In the genomic region with DNA sequence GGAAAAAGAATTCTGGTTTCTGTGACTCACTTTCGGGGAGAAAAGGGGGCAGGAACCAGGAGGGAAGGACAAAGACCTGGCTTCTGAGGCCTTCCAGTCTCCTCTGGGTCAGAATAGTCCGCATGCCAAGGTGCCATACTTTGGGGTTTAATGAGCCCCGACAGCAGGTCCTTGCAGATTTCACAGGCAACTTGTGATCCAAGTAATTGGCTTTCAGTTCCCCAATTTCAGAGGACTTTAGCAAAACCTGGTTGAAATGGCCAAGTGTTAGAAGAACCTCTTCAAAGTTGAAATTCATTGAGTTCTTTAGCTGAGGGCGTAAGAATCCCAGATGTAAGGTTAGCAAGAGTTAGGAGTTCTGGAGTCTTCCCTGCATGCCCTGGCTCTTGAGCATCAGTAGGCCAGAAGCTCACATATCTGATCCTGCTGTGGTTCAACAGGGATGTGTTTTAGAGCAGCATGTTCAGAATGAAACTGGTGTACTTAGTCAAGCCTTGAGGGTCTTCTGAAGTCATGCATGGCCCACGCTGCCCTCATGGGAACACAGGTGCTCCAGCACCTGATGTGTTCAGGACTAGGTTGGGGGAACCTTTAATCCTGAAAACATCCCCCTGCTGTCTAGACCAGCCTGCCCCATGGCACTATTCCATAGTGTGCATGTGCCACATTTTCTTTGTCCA, we compare ENCODE assay signal across 16 cellular contexts.
DNase-seq lines count a peak whose midpoint lies in the region; ATAC-seq lines count a peak whose summit lies in the region.
"Had no signal": no experiment of that assay in that cellular context is flagged by ENCODE, and none has a peak within 500 bp of the region (broad histone marks: within the 10 kb centered on the region; RNA-seq: fewer than 3 reads in every experiment).

No MANE protein-coding gene starts in this region.

- H3K9me3 Mint-ChIP-seq in activated CD8-positive, alpha-beta T cell treated with anti-CD3 and anti-CD28 coated beads, Interleukin-2, amount 10 ng/mL, durations not matched to agents 7 days and 5 days (ENCODE audit: insufficient read depth), result no peaks in the 10 kb centered on the region
- H3K9me3 Mint-ChIP-seq: activated naive CD4-positive, alpha-beta T cell treated with anti-CD3 and anti-CD28 coated beads, Interleukin-2, amount 50 U/mL, for 24 hours had no signal

- H3K27ac Mint-ChIP-seq in activated CD8-positive, alpha-beta T cell treated with anti-CD3 and anti-CD28 coated beads, Interleukin-2, amount 10 ng/mL, durations not matched to agents 7 days and 5 days, result no peak overlapping the region
- H3K27ac Mint-ChIP-seq: activated naive CD4-positive, alpha-beta T cell treated with anti-CD3 and anti-CD28 coated beads, Interleukin-2, amount 50 U/mL, for 24 hours; T-helper 17 cell; type B pancreatic cell had no signal

- POLR2A ChIA-PET in activated CD8-positive, alpha-beta T cell treated with anti-CD3 and anti-CD28 coated beads, Interleukin-2, amount 10 ng/mL, durations not matched to agents 7 days and 5 days (lab: Charles Lee), result no interaction called here

- H3K4me1 Mint-ChIP-seq in activated CD8-positive, alpha-beta T cell treated with anti-CD3 and anti-CD28 coated beads, Interleukin-2, amount 10 ng/mL, durations not matched to agents 7 days and 5 days (ENCODE audit: low read depth), result no peaks in the 10 kb centered on the region
- H3K4me1 Mint-ChIP-seq: activated naive CD4-positive, alpha-beta T cell treated with anti-CD3 and anti-CD28 coated beads, Interleukin-2, amount 50 U/mL, for 24 hours; T-helper 17 cell had no signal

- ATAC-seq in GM18867 (IDR thresholded peaks at IDR 0.05; ENCODE audit: unreplicated experiment) (peak; percentile 68), GM21528 (IDR thresholded peaks at IDR 0.05; ENCODE audit: low FRiP score, unreplicated experiment) (peak; percentile 77), HG02973 (IDR thresholded peaks at IDR 0.05; ENCODE audit: unreplicated experiment) (peak; percentile 73)
- no peak for ATAC-seq in activated CD8-positive, alpha-beta T cell treated with anti-CD3 and anti-CD28 coated beads, Interleukin-2, amount 10 ng/mL, durations not matched to agents 7 days and 5 days
- ATAC-seq: HepG2, T-helper 17 cell had no signal

- peak; percentile 28 for DNase-seq in RPMI8226
- no peak for DNase-seq in HT-29 (ENCODE audit: low spot score)
- DNase-seq in activated CD8-positive, alpha-beta T cell treated with anti-CD3 and anti-CD28 coated beads, Interleukin-2, amount 10 ng/mL, durations not matched to agents 7 days and 5 days, result no peak
- DNase-seq in NCI-H2227 treated with DMSO at 0.1 percent for 48 hours (lab: John Stamatoyannopoulos, UW), result no peak
- no peak for DNase-seq in T-helper 9 cell
- DNase-seq: activated CD4-positive, alpha-beta T cell treated with anti-CD3 and anti-CD28 coated beads for 1 hour; activated T-cell treated with anti-CD3 and anti-CD28 coated beads for 4 hours; GM23248; stimulated activated CD4-positive, alpha-beta T cell treated with anti-CD3 and anti-CD28 coated beads, Interleukin-4, amount 100 ng/mL, for 4 hours; T-helper 17 cell had no signal

- H3K4me3 Mint-ChIP-seq in activated CD8-positive, alpha-beta T cell treated with anti-CD3 and anti-CD28 coated beads, Interleukin-2, amount 10 ng/mL, durations not matched to agents 7 days and 5 days, result no peak overlapping the region
- H3K4me3 Mint-ChIP-seq: activated naive CD4-positive, alpha-beta T cell treated with anti-CD3 and anti-CD28 coated beads, Interleukin-2, amount 50 U/mL, for 24 hours; T-helper 17 cell; type B pancreatic cell had no signal

- CTCF ChIA-PET in activated CD8-positive, alpha-beta T cell treated with anti-CD3 and anti-CD28 coated beads, Interleukin-2, amount 10 ng/mL, durations not matched to agents 7 days and 5 days (lab: Charles Lee), result no interaction called here

- no peaks in the 10 kb centered on the region for H3K27me3 Mint-ChIP-seq in activated CD8-positive, alpha-beta T cell treated with anti-CD3 and anti-CD28 coated beads, Interleukin-2, amount 10 ng/mL, durations not matched to agents 7 days and 5 days (ENCODE audit: low read depth)
- H3K27me3 Mint-ChIP-seq: activated naive CD4-positive, alpha-beta T cell treated with anti-CD3 and anti-CD28 coated beads, Interleukin-2, amount 50 U/mL, for 24 hours; T-helper 17 cell; type B pancreatic cell had no signal

- no peaks in the 10 kb centered on the region for H3K36me3 Mint-ChIP-seq in activated CD8-positive, alpha-beta T cell treated with anti-CD3 and anti-CD28 coated beads, Interleukin-2, amount 10 ng/mL, durations not matched to agents 7 days and 5 days (ENCODE audit: low read depth)
- H3K36me3 Mint-ChIP-seq: activated naive CD4-positive, alpha-beta T cell treated with anti-CD3 and anti-CD28 coated beads, Interleukin-2, amount 50 U/mL, for 24 hours; type B pancreatic cell had no signal
